ENCODE assay signal across 8 cellular contexts in genomic region chr17:18217412-18218015, GRCh38.
A peak's percentile ranks its signal among the peaks of the same experiment; 100 is the strongest.
DNase-seq lines count a peak whose midpoint lies in the region; ATAC-seq lines count a peak whose summit lies in the region.

No MANE protein-coding gene starts in this region.

- DNase-seq in NCI-H2029 treated with DMSO at 0.1 percent for 48 hours (lab: John Stamatoyannopoulos, UW) (peak; percentile 22), NCI-H2029 (lab: John Stamatoyannopoulos, UW) (no peak), NCI-H146 (lab: John Stamatoyannopoulos, UW) (peak; percentile 55), kidney glomerular epithelial cell (lab: John Stamatoyannopoulos, UW) (peak; percentile 50)
- DNase-seq in central memory CD4-positive, alpha-beta T cell, result peak; percentile 52
- peak; percentile 74 for DNase-seq in stimulated activated CD4-positive, alpha-beta T cell treated with anti-CD3 and anti-CD28 coated beads, Interleukin-4, amount 100 ng/mL, for 1 hour

- ATAC-seq in activated CD4-positive, CD25-positive, alpha-beta regulatory T cell treated with anti-CD3 and anti-CD28 coated beads, Interleukin-2, amount 50 U/mL, for 24 hours, result peak; percentile 64 to 88
- ATAC-seq in HG03457 (IDR thresholded peaks at IDR 0.05; ENCODE audit: unreplicated experiment), result no peak
